ENCODE assay signal across 20 cellular contexts in the genomic region with DNA sequence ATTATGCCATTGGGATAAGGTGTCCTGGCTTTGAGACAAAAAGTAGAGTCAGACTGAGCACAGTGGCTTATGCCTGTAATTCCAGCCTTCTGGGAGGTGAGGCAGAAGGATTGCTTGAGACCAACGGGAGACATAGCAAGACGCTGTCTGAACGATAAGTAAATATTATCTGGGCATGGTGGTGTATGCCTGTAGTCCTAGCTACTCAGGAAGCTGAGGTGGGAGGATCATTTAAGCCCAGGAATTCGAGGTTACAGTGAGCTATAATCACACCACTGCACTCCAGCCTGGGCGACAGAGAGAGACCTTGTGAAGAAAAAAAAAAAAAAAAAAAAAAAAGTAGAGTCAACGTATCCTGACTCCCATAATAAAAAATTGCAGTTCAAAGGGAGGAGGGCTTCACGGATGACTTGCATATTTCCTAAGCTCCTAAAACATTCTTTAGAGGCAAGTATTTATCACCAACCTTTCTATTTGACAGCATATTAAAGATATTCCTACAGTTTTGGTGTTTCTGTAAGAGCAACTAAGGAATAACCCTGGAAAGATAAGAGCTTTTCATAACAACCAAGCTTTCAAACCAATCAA.
DNase-seq lines count a peak whose midpoint lies in the region; ATAC-seq, FAIRE-seq and TF ChIP-seq lines count a peak whose summit lies in the region.
"Had no signal": no experiment of that assay in that cellular context is flagged by ENCODE, and none has a peak within 500 bp of the region (broad histone marks: within the 10 kb centered on the region; RNA-seq: fewer than 3 reads in every experiment).

No MANE protein-coding gene starts in this region.

- ATAC-seq in A549, result no peak
- ATAC-seq in activated T-helper 17 cell treated with anti-CD3 and anti-CD28 coated beads, Interleukin-2, amount 50 U/mL, for 72 hours (replicated peaks), result no peak
- ATAC-seq: HCT116 had no signal

- peak overlapping the region; percentile 32 for H3K27ac Mint-ChIP-seq in mesothelial cell of epicardium
- H3K27ac Mint-ChIP-seq in activated T-helper 17 cell treated with anti-CD3 and anti-CD28 coated beads, Interleukin-2, amount 50 U/mL, for 72 hours, result no peak overlapping the region
- H3K27ac Mint-ChIP-seq: CD4-positive, CD25-positive, alpha-beta regulatory T cell; CD8-positive, alpha-beta memory T cell had no signal

- no peaks in the 10 kb centered on the region for H3K27me3 Mint-ChIP-seq in mesothelial cell of epicardium (ENCODE audit: low read depth)
- no peaks in the 10 kb centered on the region for H3K27me3 Mint-ChIP-seq in activated T-helper 17 cell treated with anti-CD3 and anti-CD28 coated beads, Interleukin-2, amount 50 U/mL, for 72 hours
- H3K27me3 Mint-ChIP-seq: CD4-positive, CD25-positive, alpha-beta regulatory T cell had no signal

- H3K9me3 ChIP-seq in A549 (no peaks in the 10 kb centered on the region), SK-N-MC (ENCODE audit: low read depth, low read length) (no peaks in the 10 kb centered on the region)
- H3K9me3 ChIP-seq: BE2C, Caco-2 had no signal

- WGBS in A549 (ENCODE audit: missing lambda C conversion rate), result 27% methylated on average over 7 of the region's 7 CpGs

- H3K4me1 Mint-ChIP-seq in mesothelial cell of epicardium, result peaks cover 15% of the 10 kb centered on the region
- H3K4me1 Mint-ChIP-seq in activated T-helper 17 cell treated with anti-CD3 and anti-CD28 coated beads, Interleukin-2, amount 50 U/mL, for 72 hours, result no peaks in the 10 kb centered on the region
- H3K4me1 Mint-ChIP-seq: CD4-positive, CD25-positive, alpha-beta regulatory T cell; CD8-positive, alpha-beta memory T cell had no signal

- no peak overlapping the region for H3K4me3 Mint-ChIP-seq in mesothelial cell of epicardium
- H3K4me3 Mint-ChIP-seq in activated T-helper 17 cell treated with anti-CD3 and anti-CD28 coated beads, Interleukin-2, amount 50 U/mL, for 72 hours, result no peak overlapping the region
- H3K4me3 Mint-ChIP-seq: CD4-positive, CD25-positive, alpha-beta regulatory T cell; CD8-positive, alpha-beta memory T cell had no signal

- no peaks in the 10 kb centered on the region for H3K4me1 ChIP-seq in A549
- H3K4me1 ChIP-seq: BE2C, Caco-2 had no signal

- peaks cover 20% of the 10 kb centered on the region for H3K9me3 Mint-ChIP-seq in mesothelial cell of epicardium
- H3K9me3 Mint-ChIP-seq in activated T-helper 17 cell treated with anti-CD3 and anti-CD28 coated beads, Interleukin-2, amount 50 U/mL, for 72 hours, result no peaks in the 10 kb centered on the region

- TF ChIP-seq CTCF in A549 (IDR thresholded peaks at IDR 0.05), result no peak
- TF ChIP-seq CTCF in mesothelial cell of epicardium (IDR thresholded peaks at IDR 0.05; ENCODE audit: unreplicated experiment), result no peak

- no peak overlapping the region for H3K9ac ChIP-seq in SK-N-MC (ENCODE audit: insufficient read length)

- DNase-seq in A549 (ENCODE audit: low read depth in 1 of 2, low spot score in 1 of 2) (no peak), HEK293T (ENCODE audit: extremely low spot score) (no peak), SK-N-MC (ENCODE audit: low read depth, low spot score) (peak; percentile 18), mesothelial cell of epicardium (ENCODE audit: low spot score in 2 of 2, unreplicated experiment in 2 of 2) (no peak), NCI-H1436 (lab: John Stamatoyannopoulos, UW) (no peak), DMS153 treated with DMSO at 0.1 percent for 48 hours (lab: John Stamatoyannopoulos, UW; ENCODE audit: unreplicated experiment) (no peak)
- DNase-seq: ACHN; BE2C; C1 segment of cervical spinal cord; Caco-2; CD4-positive, CD25-positive, alpha-beta regulatory T cell; CD8-positive, alpha-beta memory T cell; DMS153; DMS79 treated with DMSO at 0.1 percent for 48 hours; GF-D8; GOT3; H7 had no signal

- H3K27ac ChIP-seq in A549 (no peak overlapping the region), SK-N-MC (peak overlapping the region; percentile 26; the same call in 1 of the 2 replicates)

- H3K4me3 ChIP-seq in A549 (no peak overlapping the region), SK-N-MC (no peak overlapping the region)

- no peak overlapping the region for H3K4me2 ChIP-seq in A549

- H3K36me3 ChIP-seq in SK-N-MC (ENCODE audit: insufficient read depth, low read length), result no peaks in the 10 kb centered on the region
- H3K36me3 ChIP-seq: BE2C had no signal

- no peak for FAIRE-seq in A549 (lab: Jason Lieb, UNC)
- FAIRE-seq: HTR-8/SVneo had no signal

- no peak for TF ChIP-seq POLR2A in A549 (IDR thresholded peaks at IDR 0.05; ENCODE audit: low read length)

- TF ChIP-seq RAD21 in A549 (conservative IDR thresholded peaks at IDR 0.05 in 1 of 2, IDR thresholded peaks at IDR 0.05 in 1 of 2), result no peak

- POLR2A ChIA-PET in A549 (lab: Yijun Ruan, JAX), result no interaction called here
- POLR2A ChIA-PET in HEK293T (lab: Yijun Ruan, JAX), result no interaction called here

- no peaks in the 10 kb centered on the region for H3K36me3 Mint-ChIP-seq in mesothelial cell of epicardium
- no peaks in the 10 kb centered on the region for H3K36me3 Mint-ChIP-seq in activated T-helper 17 cell treated with anti-CD3 and anti-CD28 coated beads, Interleukin-2, amount 50 U/mL, for 72 hours (ENCODE audit: low read depth)
- H3K36me3 Mint-ChIP-seq: CD4-positive, CD25-positive, alpha-beta regulatory T cell; CD8-positive, alpha-beta memory T cell had no signal

- CTCF ChIA-PET in A549 (lab: Yijun Ruan, JAX), result interaction anchor here (1.7 kb wide), 1 partner anchor 145 kb away, joined by 4 read pairs; no protein-coding TSS in a partner anchor
- CTCF ChIA-PET in HEK293T (lab: Yijun Ruan, JAX), result interaction anchor here (0.7 kb wide), 1 partner anchor 779 kb away, joined by 3 read pairs; no protein-coding TSS in a partner anchor

- no peak for TF ChIP-seq EP300 in A549 (IDR thresholded peaks at IDR 0.05)

TF ChIP-seq in A549, 52 proteins besides CTCF, POLR2A, EP300 and RAD21:
- peak; percentile 59 for TF ChIP-seq NFE2L2 (conservative IDR thresholded peaks at IDR 0.05; ENCODE audit: low read length)
- no peak for TF ChIP-seq CEBPB (IDR thresholded peaks at IDR 0.05)

TF ChIP-seq in HEK293T, 16 proteins besides CTCF, POLR2A, EP300 and RAD21:
- TF ChIP-seq ARNT (IDR thresholded peaks at IDR 0.05), result no peak
- TF ChIP-seq ZNF384 (IDR thresholded peaks at IDR 0.05), result 0 out of 2 replicates have a peak, but pooled peaks have one; percentile 33
TF ChIP-seq in HEK293T: peak in this region for 1.
